Comparison of ENCODE assay signal across 8 cellular contexts in genomic region chr19:18274303-18274775, GRCh38. TPM values are rescaled to one million over a fixed set of nuclear protein-coding genes. Genes with fewer than 3 reads are reported as not detected.
DNase-seq lines count a peak whose midpoint lies in the region; ATAC-seq and TF ChIP-seq lines count a peak whose summit lies in the region.

A gene with protein sequence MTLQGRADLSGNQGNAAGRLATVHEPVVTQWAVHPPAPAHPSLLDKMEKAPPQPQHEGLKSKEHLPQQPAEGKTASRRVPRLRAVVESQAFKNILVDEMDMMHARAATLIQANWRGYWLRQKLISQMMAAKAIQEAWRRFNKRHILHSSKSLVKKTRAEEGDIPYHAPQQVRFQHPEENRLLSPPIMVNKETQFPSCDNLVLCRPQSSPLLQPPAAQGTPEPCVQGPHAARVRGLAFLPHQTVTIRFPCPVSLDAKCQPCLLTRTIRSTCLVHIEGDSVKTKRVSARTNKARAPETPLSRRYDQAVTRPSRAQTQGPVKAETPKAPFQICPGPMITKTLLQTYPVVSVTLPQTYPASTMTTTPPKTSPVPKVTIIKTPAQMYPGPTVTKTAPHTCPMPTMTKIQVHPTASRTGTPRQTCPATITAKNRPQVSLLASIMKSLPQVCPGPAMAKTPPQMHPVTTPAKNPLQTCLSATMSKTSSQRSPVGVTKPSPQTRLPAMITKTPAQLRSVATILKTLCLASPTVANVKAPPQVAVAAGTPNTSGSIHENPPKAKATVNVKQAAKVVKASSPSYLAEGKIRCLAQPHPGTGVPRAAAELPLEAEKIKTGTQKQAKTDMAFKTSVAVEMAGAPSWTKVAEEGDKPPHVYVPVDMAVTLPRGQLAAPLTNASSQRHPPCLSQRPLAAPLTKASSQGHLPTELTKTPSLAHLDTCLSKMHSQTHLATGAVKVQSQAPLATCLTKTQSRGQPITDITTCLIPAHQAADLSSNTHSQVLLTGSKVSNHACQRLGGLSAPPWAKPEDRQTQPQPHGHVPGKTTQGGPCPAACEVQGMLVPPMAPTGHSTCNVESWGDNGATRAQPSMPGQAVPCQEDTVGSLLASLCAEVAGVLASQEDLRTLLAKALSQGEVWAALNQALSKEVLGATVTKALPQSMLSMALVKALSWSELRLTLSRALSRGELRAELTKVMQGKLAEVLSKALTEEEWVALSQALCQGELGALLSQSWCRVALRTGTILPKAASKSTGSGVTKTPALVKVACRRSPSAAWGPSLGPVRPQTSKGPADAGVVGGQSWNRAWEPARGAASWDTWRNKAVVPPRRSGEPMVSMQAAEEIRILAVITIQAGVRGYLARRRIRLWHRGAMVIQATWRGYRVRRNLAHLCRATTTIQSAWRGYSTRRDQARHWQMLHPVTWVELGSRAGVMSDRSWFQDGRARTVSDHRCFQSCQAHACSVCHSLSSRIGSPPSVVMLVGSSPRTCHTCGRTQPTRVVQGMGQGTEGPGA (N-terminal part only) (minus strand): TSS chr19:18274452. CDS start chr19:18269478, 4,974 bp downstream.

- peak within 1 kb of the TSS; percentile 57 for H3K27ac Mint-ChIP-seq in activated CD8-positive, alpha-beta T cell treated with anti-CD3 and anti-CD28 coated beads, Interleukin-2, amount 10 ng/mL, durations not matched to agents 7 days and 5 days

- H2AFZ ChIP-seq in smooth muscle cell (ENCODE audit: low read depth) (no peak within 1 kb of the TSS), OCI-LY7 (ENCODE audit: low read length) (no peak within 1 kb of the TSS)

- H3K4me3 Mint-ChIP-seq in activated CD8-positive, alpha-beta T cell treated with anti-CD3 and anti-CD28 coated beads, Interleukin-2, amount 10 ng/mL, durations not matched to agents 7 days and 5 days = no peak within 1 kb of the TSS

- POLR2A ChIA-PET in activated CD8-positive, alpha-beta T cell treated with anti-CD3 and anti-CD28 coated beads, Interleukin-2, amount 10 ng/mL, durations not matched to agents 7 days and 5 days (lab: Charles Lee) = interaction anchor here (0.9 to 1.6 kb wide), 5 partner anchors 18 to 54 kb away, joined by 3 to 5 read pairs (median 3); partner anchors contain the start of gene LSM4
- POLR2A ChIA-PET in OCI-LY7 (lab: Charles Lee) = interaction anchor here (1.4 kb wide), 1 partner anchor 47 kb away, joined by 5 read pairs; no protein-coding TSS in a partner anchor

- H3K36me3 ChIP-seq in left ventricle myocardium inferior (peaks cover 16% of the 10 kb centered on the region), smooth muscle cell (ENCODE audit: low read depth) (no peaks in the 10 kb centered on the region), OCI-LY7 (ENCODE audit: insufficient read depth, low read length) (peaks cover 16% of the 10 kb centered on the region; the same call in 1 of the 2 replicates)

- peaks cover 43% of the 10 kb centered on the region for H3K36me3 Mint-ChIP-seq in activated CD8-positive, alpha-beta T cell treated with anti-CD3 and anti-CD28 coated beads, Interleukin-2, amount 10 ng/mL, durations not matched to agents 7 days and 5 days (ENCODE audit: low read depth)

- peak; percentile 24 for ATAC-seq in activated CD8-positive, alpha-beta T cell treated with anti-CD3 and anti-CD28 coated beads, Interleukin-2, amount 10 ng/mL, durations not matched to agents 7 days and 5 days
- ATAC-seq in HG03039 (IDR thresholded peaks at IDR 0.05; ENCODE audit: unreplicated experiment) = no peak

- H4K20me1 ChIP-seq in smooth muscle cell (ENCODE audit: low read depth) (peaks cover 91% of the 10 kb centered on the region), OCI-LY7 (ENCODE audit: insufficient read depth, low read length) (peaks cover 10% of the 10 kb centered on the region)

- H3K27me3 Mint-ChIP-seq in activated CD8-positive, alpha-beta T cell treated with anti-CD3 and anti-CD28 coated beads, Interleukin-2, amount 10 ng/mL, durations not matched to agents 7 days and 5 days (ENCODE audit: low read depth) = no peaks in the 10 kb centered on the region

- H3F3A ChIP-seq in smooth muscle cell (ENCODE audit: low read depth) = peaks cover 29% of the 10 kb centered on the region

- no peaks in the 10 kb centered on the region for H3K9me3 Mint-ChIP-seq in activated CD8-positive, alpha-beta T cell treated with anti-CD3 and anti-CD28 coated beads, Interleukin-2, amount 10 ng/mL, durations not matched to agents 7 days and 5 days (ENCODE audit: insufficient read depth)

- no peaks in the 10 kb centered on the region for H3K9me2 ChIP-seq in OCI-LY7 (ENCODE audit: insufficient read depth, low read length)

- peak within 1 kb of the TSS; percentile 30 for H3K4me3 ChIP-seq in left ventricle myocardium inferior
- H3K4me3 ChIP-seq in smooth muscle cell = no peak within 1 kb of the TSS
- no peak within 1 kb of the TSS for H3K4me3 ChIP-seq in OCI-LY7 (ENCODE audit: low read depth, low read length, poor library complexity, severe bottlenecking)

- H3K79me2 ChIP-seq in smooth muscle cell (ENCODE audit: low read depth) = peaks cover 24% of the 10 kb centered on the region
- peaks cover 15% of the 10 kb centered on the region; the same call in 1 of the 2 replicates for H3K79me2 ChIP-seq in OCI-LY7 (ENCODE audit: insufficient read depth, low read depth, low read length)

- WGBS in smooth muscle cell (ENCODE audit: low lambda C conversion rate) = 82% methylated on average over 8 of the region's 8 CpGs

- DNase-seq in HK-2 (ENCODE audit: unreplicated experiment) (peak; percentile 26), left ventricle myocardium inferior (no peak), smooth muscle cell (lab: John Stamatoyannopoulos, UW; ENCODE audit: unreplicated experiment) (no peak), OCI-LY7 (ENCODE audit: low spot score) (no peak), COLO829 (ENCODE audit: low spot score) (no peak), middle frontal gyrus (ENCODE audit: extremely low spot score, low spot score) (no peak)
- DNase-seq in activated CD8-positive, alpha-beta T cell treated with anti-CD3 and anti-CD28 coated beads, Interleukin-2, amount 10 ng/mL, durations not matched to agents 7 days and 5 days = peak; percentile 62

- BruUV-seq in OCI-LY7 (replicated peaks; lab: Mats Ljungman, UMichigan) = no TSS peak

- no peak within 1 kb of the TSS for H3K4me2 ChIP-seq in smooth muscle cell
- H3K4me2 ChIP-seq in OCI-LY7 (ENCODE audit: low read length) = no peak within 1 kb of the TSS

- peaks cover 48% of the 10 kb centered on the region for H3K4me1 Mint-ChIP-seq in activated CD8-positive, alpha-beta T cell treated with anti-CD3 and anti-CD28 coated beads, Interleukin-2, amount 10 ng/mL, durations not matched to agents 7 days and 5 days (ENCODE audit: low read depth)

- peak within 1 kb of the TSS; percentile 84 for H3K27ac ChIP-seq in left ventricle myocardium inferior (replicated peaks)
- H3K27ac ChIP-seq in smooth muscle cell (ENCODE audit: low read depth) = peak within 1 kb of the TSS; percentile 42
- no peak within 1 kb of the TSS for H3K27ac ChIP-seq in OCI-LY7 (ENCODE audit: low read depth, low read length, poor library complexity, severe bottlenecking)

- TF ChIP-seq CTCF in left ventricle myocardium inferior (IDR thresholded peaks at IDR 0.05; ENCODE audit: borderline replicate concordance) = no peak
- no peak for TF ChIP-seq CTCF in smooth muscle cell (IDR thresholded peaks at IDR 0.05; ENCODE audit: borderline replicate concordance, insufficient read depth, poor library complexity, severe bottlenecking)
- TF ChIP-seq CTCF in OCI-LY7 (conservative IDR thresholded peaks at IDR 0.05; ENCODE audit: low read length) = no peak

- H3K9me3 ChIP-seq in left ventricle myocardium inferior (replicated peaks) (no peaks in the 10 kb centered on the region), smooth muscle cell (replicated peaks; ENCODE audit: low read depth) (no peaks in the 10 kb centered on the region), OCI-LY7 (ENCODE audit: low read length) (no peaks in the 10 kb centered on the region)

- H3K27me3 ChIP-seq in left ventricle myocardium inferior (ENCODE audit: low read depth) (no peaks in the 10 kb centered on the region), smooth muscle cell (ENCODE audit: low read depth) (no peaks in the 10 kb centered on the region)

- intact Hi-C loops in left ventricle myocardium inferior (cut with micrococcal nuclease) (no loop called here), OCI-LY7 (cut with micrococcal nuclease; ENCODE audit: unreplicated experiment) (no loop called here)

- CTCF ChIA-PET in activated CD8-positive, alpha-beta T cell treated with anti-CD3 and anti-CD28 coated beads, Interleukin-2, amount 10 ng/mL, durations not matched to agents 7 days and 5 days (lab: Charles Lee) = interaction anchor here (1.2 to 8.9 kb wide), 6 partner anchors 23 to 115 kb away, joined by 3 to 464 read pairs (median 8); partner anchors contain the start of gene LSM4
- CTCF ChIA-PET in OCI-LY7 (lab: Charles Lee; ENCODE audit: unreplicated experiment) = no interaction called here

- no peak within 1 kb of the TSS for H3K9ac ChIP-seq in smooth muscle cell (ENCODE audit: low read depth)

- H3K4me1 ChIP-seq in left ventricle myocardium inferior (peaks cover 53% of the 10 kb centered on the region), smooth muscle cell (ENCODE audit: low read depth) (peaks cover 8% of the 10 kb centered on the region), OCI-LY7 (ENCODE audit: insufficient read depth, low read length, poor library complexity, severe bottlenecking) (peaks cover 13% of the 10 kb centered on the region)

RNA-seq across cellular contexts. Expression of the gene that starts here (rescaled TPM):
- 1 to 10 TPM; 3.7 to 4.2 TPM for total RNA-seq in activated CD8-positive, alpha-beta T cell treated with anti-CD3 and anti-CD28 coated beads, Interleukin-2, amount 10 ng/mL, durations not matched to agents 7 days and 5 days
- total RNA-seq in left ventricle myocardium inferior (0.49 TPM), smooth muscle cell (3.9 and 4.9 TPM in 2 replicates), OCI-LY7 (2022) (1.1 and 2.6 TPM in 2 replicates)
- polyA plus RNA-seq in smooth muscle cell = 2.5 and 5.8 TPM in 2 replicates
- total RNA-seq in OCI-LY7 (2014; rRNA removed; shearing (Covaris generic)) = 0.38 and 3.7 TPM in 2 replicates

Comparison
In these comparisons a context has a peak if more than half of its experiments do, and no peak if none do; other contexts are left out.
1. DNase-seq: peak in HK-2 (single experiment) and activated CD8-positive, alpha-beta T cell treated with anti-CD3 and anti-CD28 coated beads, Interleukin-2, amount 10 ng/mL, durations not matched to agents 7 days and 5 days (single experiment); none in left ventricle myocardium inferior (single experiment), smooth muscle cell (single experiment), OCI-LY7 (single experiment), COLO829 (single experiment) and middle frontal gyrus (single experiment).